In genomic region chr1:9841460-9841859, GRCh38 we compare ENCODE assay signal across 20 cellular contexts. TPM values are rescaled to one million over a fixed set of nuclear protein-coding genes. Genes with fewer than 3 reads are reported as not detected.
DNase-seq lines count a peak whose midpoint lies in the region; ATAC-seq, FAIRE-seq and TF ChIP-seq lines count a peak whose summit lies in the region.
"Had no signal": no experiment of that assay in that cellular context is flagged by ENCODE, and none has a peak within 500 bp of the region (broad histone marks: within the 10 kb centered on the region; RNA-seq: fewer than 3 reads in every experiment).

No MANE protein-coding gene starts in this region.

- no peaks in the 10 kb centered on the region for H3K27me3 ChIP-seq in SJCRH30
- no peaks in the 10 kb centered on the region; a peak in 1 of 5 replicates for H3K27me3 ChIP-seq in HepG2 (ENCODE audit: control insufficient read depth in 1 of 2, insufficient read depth in 2 of 2, low read length in 2 of 2)
- no peaks in the 10 kb centered on the region for H3K27me3 ChIP-seq in prostate gland (replicated peaks; ENCODE audit: insufficient read depth)
- no peaks in the 10 kb centered on the region for H3K27me3 ChIP-seq in CD8-positive, alpha-beta T cell (ENCODE audit: insufficient read depth, low read length)
- H3K27me3 ChIP-seq: BE2C had no signal

- no peaks in the 10 kb centered on the region for H3K27me3 Mint-ChIP-seq in CD8-positive, alpha-beta T cell (ENCODE audit: low read depth)
- H3K27me3 Mint-ChIP-seq: CD8-positive, alpha-beta memory T cell had no signal

- no peak for TF ChIP-seq EP300 in HepG2 (IDR thresholded peaks at IDR 0.05; ENCODE audit: low read depth in 2 of 2, low read length in 2 of 2)
- TF ChIP-seq EP300 in HepG2 (CRISPR knock-in tag; IDR thresholded peaks at IDR 0.05; ENCODE audit: borderline replicate concordance) = no peak

- H2AFZ ChIP-seq in HepG2 (ENCODE audit: low read length) = no peak overlapping the region

- no peak overlapping the region for H3K9ac ChIP-seq in HepG2 (ENCODE audit: insufficient read depth, low read depth, low read length)

- intact Hi-C loops in HepG2 (cut with micrococcal nuclease; ENCODE audit: unreplicated experiment) = no loop called here
- intact Hi-C loops in prostate gland (cut with DNase I) = no loop called here
- intact Hi-C loops in CD8-positive, alpha-beta T cell (cut with DNase I, micrococcal nuclease) = no loop called here

- no peaks in the 10 kb centered on the region for H3K9me3 Mint-ChIP-seq in CD8-positive, alpha-beta T cell
- H3K9me3 Mint-ChIP-seq: CD8-positive, alpha-beta memory T cell had no signal

- H3K4me3 ChIP-seq in SJCRH30 = no peak overlapping the region
- no peak overlapping the region for H3K4me3 ChIP-seq in HepG2 (replicated peaks in 1 of 3; ENCODE audit: insufficient read depth in 1 of 3, low read depth in 2 of 3, low read length in 3 of 3)
- no peak overlapping the region for H3K4me3 ChIP-seq in prostate gland
- no peak overlapping the region for H3K4me3 ChIP-seq in CD8-positive, alpha-beta T cell (ENCODE audit: low read depth, low read length)

- H3K36me3 Mint-ChIP-seq in CD8-positive, alpha-beta T cell = no peaks in the 10 kb centered on the region
- H3K36me3 Mint-ChIP-seq: CD8-positive, alpha-beta memory T cell had no signal

- H3K9me3 ChIP-seq in SJCRH30 (replicated peaks) = no peaks in the 10 kb centered on the region
- no peaks in the 10 kb centered on the region for H3K9me3 ChIP-seq in HepG2 (ENCODE audit: low read length)
- H3K9me3 ChIP-seq in prostate gland = no peaks in the 10 kb centered on the region
- H3K9me3 ChIP-seq in CD8-positive, alpha-beta T cell (ENCODE audit: low read length) = no peaks in the 10 kb centered on the region
- H3K9me3 ChIP-seq: BE2C had no signal

- TF ChIP-seq CTCF in HepG2 (CRISPR knock-in tag; IDR thresholded peaks at IDR 0.05) (no peak), prostate gland (IDR thresholded peaks at IDR 0.05) (no peak)
- no peak for TF ChIP-seq CTCF in CD8-positive, alpha-beta T cell (IDR thresholded peaks at IDR 0.05)

- no TSS peak for BruUV-seq in HepG2 (replicated peaks; lab: Mats Ljungman, UMichigan)

- no peaks in the 10 kb centered on the region for H3K4me1 Mint-ChIP-seq in CD8-positive, alpha-beta T cell (ENCODE audit: low read depth)

- H3K79me2 ChIP-seq in HepG2 (ENCODE audit: insufficient read depth, low read length) = no peaks in the 10 kb centered on the region

- peak overlapping the region; percentile 9; the same call in 1 of the 2 replicates for H3K27ac ChIP-seq in SJCRH30
- H3K27ac ChIP-seq in HepG2 (ENCODE audit: extremely low read length, insufficient read depth, low read length) = no peak overlapping the region
- peak overlapping the region; percentile 82 to 91 for H3K27ac ChIP-seq in prostate gland
- H3K27ac ChIP-seq in CD8-positive, alpha-beta T cell (ENCODE audit: low read depth, low read length) = no peak overlapping the region
- H3K27ac ChIP-seq: HL-60 had no signal

- FAIRE-seq in HepG2 (lab: Jason Lieb, UNC) = no peak
- FAIRE-seq: D721Med, H54, RCC 7860 had no signal

- POLR2A ChIA-PET in HepG2 (lab: Yijun Ruan, JAX) = no interaction called here
- POLR2A ChIA-PET in CD8-positive, alpha-beta T cell (lab: Charles Lee) = no interaction called here

- in situ Hi-C loops in HepG2 (cut with HindIII; ENCODE audit: extremely low pct_ligation_motif_present, low pct_unique_long_range_greater_than_20kb) = no loop called here

- WGBS in HepG2 (ENCODE audit: low lambda C conversion rate) = 35% methylated on average over 2 of the region's 2 CpGs
- WGBS in prostate gland = 65% methylated on average over 2 of the region's 2 CpGs

- no peak for ATAC-seq in HepG2
- no peak for ATAC-seq in CD8-positive, alpha-beta T cell
- ATAC-seq: SK-N-SH treated with all-trans-retinoic acid at 6 μM for 48 hours had no signal

- TF ChIP-seq RAD21 in HepG2 (CRISPR knock-in tag; IDR thresholded peaks at IDR 0.05) = no peak

- CTCF ChIA-PET in HepG2 (lab: Yijun Ruan, JAX; ENCODE audit: low intra/inter-chr PET ratio, low total read pairs) = no interaction called here
- CTCF ChIA-PET in CD8-positive, alpha-beta T cell (lab: Charles Lee) = interaction anchor here (0.7 to 1.0 kb wide), 2 partner anchors 12 to 25 kb away, joined by 3 to 4 read pairs; no protein-coding TSS in a partner anchor

- DNase-seq in activated effector memory CD4-positive, alpha-beta T cell treated with anti-CD3 and anti-CD28 coated beads, Interleukin-2, amount 50 U/mL, for 16 hours = peak; percentile 24
- no peak for DNase-seq in activated effector memory CD4-positive, alpha-beta T cell treated with Interleukin-2 at 50 U/mL for 16 hours
- DNase-seq in SJCRH30 = no peak
- DNase-seq in HepG2 (ENCODE audit: low spot score) = no peak
- DNase-seq in prostate gland (ENCODE audit: low spot score) = no peak
- no peak for DNase-seq in NCI-H2029 (lab: John Stamatoyannopoulos, UW)
- DNase-seq in central memory CD4-positive, alpha-beta T cell = no peak
- no peak for DNase-seq in CD8-positive, alpha-beta T cell
- DNase-seq: BE2C; CD8-positive, alpha-beta memory T cell; Kasumi-1; NCI-H2227 treated with DMSO at 0.1 percent for 48 hours; NCI-H510A treated with DMSO at 0.1 percent for 48 hours; NCI-H774; SHP77 treated with DMSO at 0.1 percent for 48 hours had no signal

- no peak overlapping the region for H3K4me3 Mint-ChIP-seq in CD8-positive, alpha-beta T cell
- H3K4me3 Mint-ChIP-seq: CD8-positive, alpha-beta memory T cell had no signal

- no peak overlapping the region for H3K27ac Mint-ChIP-seq in CD8-positive, alpha-beta T cell
- H3K27ac Mint-ChIP-seq: CD8-positive, alpha-beta memory T cell had no signal

- H3K4me1 ChIP-seq in SJCRH30 (peaks cover 35% of the 10 kb centered on the region), HepG2 (ENCODE audit: insufficient read depth, low read length) (peaks cover 18% of the 10 kb centered on the region), prostate gland (replicated peaks) (peaks cover 15% of the 10 kb centered on the region)
- no peaks in the 10 kb centered on the region for H3K4me1 ChIP-seq in CD8-positive, alpha-beta T cell (ENCODE audit: insufficient read depth, low read length)
- H3K4me1 ChIP-seq: BE2C had no signal

- H4K20me1 ChIP-seq in HepG2 (ENCODE audit: insufficient read depth, low read length) = no peaks in the 10 kb centered on the region

- H3K36me3 ChIP-seq in SJCRH30 (no peaks in the 10 kb centered on the region), HepG2 (replicated peaks in 1 of 2; ENCODE audit: control insufficient read depth in 1 of 2, insufficient read depth in 2 of 2, low read length in 2 of 2) (no peaks in the 10 kb centered on the region), prostate gland (no peaks in the 10 kb centered on the region)
- H3K36me3 ChIP-seq in CD8-positive, alpha-beta T cell (ENCODE audit: insufficient read depth, low read length) = no peaks in the 10 kb centered on the region
- H3K36me3 ChIP-seq: BE2C had no signal

- H3K4me2 ChIP-seq in HepG2 (ENCODE audit: low read depth, low read length) = no peak overlapping the region

- no peak for TF ChIP-seq POLR2A in HepG2 (IDR thresholded peaks at IDR 0.05; ENCODE audit: insufficient read depth in 1 of 2, low read depth in 2 of 2, low read length in 2 of 2)
- TF ChIP-seq POLR2A in prostate gland (IDR thresholded peaks at IDR 0.05) = no peak

TF ChIP-seq in HepG2, 621 proteins besides CTCF, POLR2A, EP300 and RAD21:
- peak; percentile 99 for TF ChIP-seq ZNF12 (CRISPR knock-in tag; IDR thresholded peaks at IDR 0.05)
- no peak for TF ChIP-seq RBM39 (IDR thresholded peaks at IDR 0.05; ENCODE audit: low read depth, low read length, poor library complexity, severe bottlenecking)

RNA-seq across cellular contexts. Expression of gene CLSTN1, which starts 17.7 kb away (rescaled TPM):
- total RNA-seq in SJCRH30 (2014; rRNA removed; shearing (Covaris generic)) = 50.5 and 52.4 TPM in 2 replicates
- total RNA-seq in HepG2 (2016; rRNA removed; fragmentation: Illumina TruSeq; extraction: Trizol) (11.9 and 19.7 TPM in 2 replicates), prostate gland (100 to 1,000 TPM; 133 to 230 TPM)
- total RNA-seq in HepG2 (2016; cell fraction: cytosol; rRNA removed; fragmentation: Illumina TruSeq; extraction: Trizol; ENCODE audit: low read depth) = 2.9 and 4.1 TPM in 2 replicates
- total RNA-seq in HepG2 (2016; cell fraction: insoluble cytoplasmic fraction; rRNA removed; fragmentation: Illumina TruSeq; extraction: Trizol) = 9.1 and 22.6 TPM in 2 replicates
- total RNA-seq in HepG2 (2016; cell fraction: membrane; rRNA removed; fragmentation: Illumina TruSeq; extraction: Trizol) = 6.8 and 8.1 TPM in 2 replicates
- 30.2 and 36.0 TPM in 2 replicates for total RNA-seq in HepG2 (2016; cell fraction: nucleus; rRNA removed; fragmentation: Illumina TruSeq; extraction: Trizol)
- polyA plus RNA-seq in HepG2 (2011; rRNA removed) = 29.8 and 35.3 TPM in 2 replicates
- 32.1 and 32.2 TPM in 2 replicates for polyA plus RNA-seq in HepG2 (2011; cell fraction: cytosol; rRNA removed)
- 58.5 and 61.2 TPM in 2 replicates for polyA plus RNA-seq in HepG2 (2011; cell fraction: nucleus; rRNA removed)
- 58.8 and 80.4 TPM in 2 replicates for polyA plus RNA-seq in HepG2 (2012)
- polyA plus RNA-seq in HepG2 (2016; cell fraction: cytosol; fragmentation: Illumina TruSeq; extraction: Trizol; ENCODE audit: low read depth) = 3.4 and 3.6 TPM in 2 replicates
- 15.5 and 22.9 TPM in 2 replicates for polyA plus RNA-seq in HepG2 (2016; cell fraction: insoluble cytoplasmic fraction; fragmentation: Illumina TruSeq; extraction: Trizol; ENCODE audit: low read depth)
- polyA plus RNA-seq in HepG2 (2016; cell fraction: membrane; fragmentation: Illumina TruSeq; extraction: Trizol; ENCODE audit: low read depth) = 8.3 and 9.9 TPM in 2 replicates
- 82.7 and 87.2 TPM in 2 replicates for polyA plus RNA-seq in HepG2 (2016; cell fraction: nucleus; fragmentation: Illumina TruSeq; extraction: Trizol; ENCODE audit: insufficient read depth, low read depth)
- polyA minus RNA-seq in HepG2 (2011; rRNA and poly(A)+ RNA removed; ENCODE audit: low replicate concordance) = 22.8 and 40.9 TPM in 2 replicates
- polyA minus RNA-seq in HepG2 (2011; cell fraction: cytosol; rRNA and poly(A)+ RNA removed) = 40.7 and 51.6 TPM in 2 replicates
- 24.4 and 24.8 TPM in 2 replicates for polyA minus RNA-seq in HepG2 (2011; cell fraction: nucleus; rRNA and poly(A)+ RNA removed)
- total RNA-seq in CD8-positive, alpha-beta T cell = 10 to 100 TPM; 50.0 to 51.1 TPM

Comparison
In these comparisons a context has a peak if more than half of its experiments do, and no peak if none do; other contexts are left out.
1. H3K27ac ChIP-seq: peak in SJCRH30 (single experiment) and prostate gland (2 of 2); none in HepG2 (single experiment) and CD8-positive, alpha-beta T cell (single experiment).